Comparison of ENCODE assay signal across 25 cellular contexts in the genomic region with DNA sequence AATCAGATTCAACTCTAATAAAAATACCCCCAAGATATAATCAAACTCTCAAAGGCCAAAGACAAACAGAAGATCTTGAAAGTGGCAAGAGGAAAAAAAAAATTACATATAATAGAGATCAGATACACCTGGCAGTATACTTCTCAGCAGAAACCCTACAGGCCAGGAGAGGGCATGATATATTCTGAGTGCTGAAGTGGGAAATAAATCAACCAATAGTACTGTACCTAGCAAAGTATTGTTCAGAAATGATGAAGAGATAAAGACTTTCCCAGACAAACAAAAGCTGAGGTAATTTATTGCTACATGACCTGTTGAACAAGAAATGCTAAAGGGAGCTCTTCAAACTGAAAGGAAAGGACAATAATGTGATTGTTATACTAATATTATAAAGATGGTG.
"Had no signal": no experiment of that assay in that cellular context is flagged by ENCODE, and none has a peak within 500 bp of the region (broad histone marks: within the 10 kb centered on the region; RNA-seq: fewer than 3 reads in every experiment).

No MANE protein-coding gene starts in this region.

- ATAC-seq: gastrocnemius medialis; left cardiac atrium; left lung; naive thymus-derived CD4-positive, alpha-beta T cell; sciatic nerve; stimulated activated naive CD8-positive, alpha-beta T cell treated with anti-CD3 and anti-CD28 coated beads, Interleukin-15, amount 100 ng/mL, for 72 hours had no signal

- H3K4me3 ChIP-seq: coronary artery, gastrocnemius medialis, left lung, prostate gland, right atrium auricular region, smooth muscle cell, thyroid gland had no signal

- H3K4me2 ChIP-seq: smooth muscle cell had no signal

- H3K27me3 ChIP-seq: gastrocnemius medialis, left lung, right atrium auricular region, thyroid gland had no signal

- DNase-seq: dermis blood vessel endothelial cell; effector memory CD4-positive, alpha-beta T cell; foreskin fibroblast; gastrocnemius medialis; head of caudate nucleus; left cardiac atrium; left lung; mesenchymal stem cell; midbrain; naive thymus-derived CD4-positive, alpha-beta T cell; nephron progenitor cell; nucleus accumbens; stimulated activated CD4-positive, alpha-beta T cell treated with anti-CD3 and anti-CD28 coated beads, Interleukin-12 subunit alpha, Interleukin-12 subunit beta, amount 100 ng/mL, for 4 hours; stimulated activated CD4-positive, alpha-beta T cell treated with anti-CD3 and anti-CD28 coated beads, Interleukin-1b, Interleukin-23, amount 100 ng/mL, for 48 hours; stimulated activated CD4-positive, alpha-beta T cell treated with anti-CD3 and anti-CD28 coated beads, Interleukin-4, amount 100 ng/mL, for 1 hour; stimulated activated CD8-positive, alpha-beta memory T cell treated with anti-CD3 and anti-CD28 coated beads, Interleukin-4, amount 100 ng/mL, for 48 hours; stimulated activated naive CD4-positive, alpha-beta T cell; stimulated activated naive CD8-positive, alpha-beta T cell treated with anti-CD3 and anti-CD28 coated beads, Interleukin-15, amount 100 ng/mL, for 72 hours; thyroid gland; trophoblast cell had no signal

- H3K27ac ChIP-seq: coronary artery, gastrocnemius medialis, left lung, prostate gland, right atrium auricular region, thyroid gland had no signal

- H3K36me3 ChIP-seq: gastrocnemius medialis, left lung, prostate gland, right atrium auricular region, thyroid gland had no signal

- H3K4me1 ChIP-seq: gastrocnemius medialis, left lung, prostate gland, right atrium auricular region, thyroid gland had no signal
